In genomic region chr4:169335331-169335730, GRCh38 we compare ENCODE assay signal across 1 cellular context.
TF ChIP-seq lines count a peak whose summit lies in the region.

No MANE protein-coding gene starts in this region.

TF ChIP-seq in SK-N-SH, 30 proteins besides CTCF, POLR2A, EP300 and RAD21 (continued from another document):
- no peak for TF ChIP-seq USF2 (IDR thresholded peaks at IDR 0.05; ENCODE audit: borderline replicate concordance, low read depth, low read length)
- TF ChIP-seq NFIC (IDR thresholded peaks at IDR 0.05; ENCODE audit: borderline replicate concordance) = no peak
- no peak for TF ChIP-seq NRF1 (IDR thresholded peaks at IDR 0.05; ENCODE audit: low read depth, low read length)
- TF ChIP-seq MEF2A (IDR thresholded peaks at IDR 0.05; ENCODE audit: borderline replicate concordance, low read depth) = no peak
- no peak for TF ChIP-seq ZBTB33 (IDR thresholded peaks at IDR 0.05; ENCODE audit: borderline replicate concordance, low read depth)
- no peak for TF ChIP-seq CHD2 (IDR thresholded peaks at IDR 0.05; ENCODE audit: low read length, partially characterized antibody)
- TF ChIP-seq MXI1 (IDR thresholded peaks at IDR 0.05; ENCODE audit: low read depth, low read length) = no peak
- TF ChIP-seq POLR2AphosphoS5 (IDR thresholded peaks at IDR 0.05; ENCODE audit: low read depth, low read length) = no peak
- no peak for TF ChIP-seq IRF3 (IDR thresholded peaks at IDR 0.05; ENCODE audit: low read depth, low read length)
